Comparison of ENCODE assay signal across 24 cellular contexts in the genomic region with DNA sequence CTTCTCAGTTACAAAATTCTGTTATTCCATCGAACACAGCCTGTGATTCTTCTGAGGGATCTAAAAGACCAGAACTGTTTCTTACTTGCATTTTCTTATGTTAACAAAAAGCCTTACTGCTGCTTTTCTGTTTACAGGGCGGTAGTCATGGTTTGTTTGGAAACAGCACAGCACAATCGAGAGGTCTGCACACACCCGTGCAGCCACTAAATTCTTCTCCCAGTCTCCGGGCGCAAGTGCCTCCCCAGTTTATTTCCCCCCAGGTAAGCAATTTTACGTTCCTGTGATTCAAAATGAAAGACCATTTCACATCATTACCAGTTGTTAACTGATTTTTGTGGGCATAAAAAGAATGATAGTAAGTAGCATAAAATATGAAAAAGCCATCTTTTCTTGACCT.
DNase-seq lines count a peak whose midpoint lies in the region; ATAC-seq and TF ChIP-seq lines count a peak whose summit lies in the region.
"Had no signal": no experiment of that assay in that cellular context is flagged by ENCODE, and none has a peak within 500 bp of the region (broad histone marks: within the 10 kb centered on the region; RNA-seq: fewer than 3 reads in every experiment).

No MANE protein-coding gene starts in this region.

- ATAC-seq in gastrocnemius medialis, result no peak

- H3K4me3 Mint-ChIP-seq in activated CD4-positive, alpha-beta memory T cell treated with anti-CD3 and anti-CD28 coated beads for 36 hours, result peak overlapping the region; percentile 17
- H3K4me3 Mint-ChIP-seq: mesothelial cell of epicardium, naive B cell had no signal

- peak overlapping the region; percentile 78 for H3K27ac Mint-ChIP-seq in activated CD4-positive, alpha-beta memory T cell treated with anti-CD3 and anti-CD28 coated beads for 36 hours
- H3K27ac Mint-ChIP-seq: mesothelial cell of epicardium had no signal

- peak overlapping the region; percentile 19 for H3K27ac ChIP-seq in caudate nucleus (ENCODE audit: low read depth, low read length)
- peak overlapping the region; percentile 0 to 19 (median 12) for H3K27ac ChIP-seq in thyroid gland
- no peak overlapping the region for H3K27ac ChIP-seq in gastrocnemius medialis
- H3K27ac ChIP-seq: C4-2B, GM23248, KMS-11, suprapubic skin had no signal

- POLR2A ChIA-PET in activated CD4-positive, alpha-beta memory T cell treated with anti-CD3 and anti-CD28 coated beads for 36 hours (lab: Charles Lee), result interaction anchor here (1.0 to 1.4 kb wide), 4 partner anchors 9 to 108 kb away, joined by 3 to 5 read pairs (median 3); partner anchors contain the start of gene TNRC6B

- intact Hi-C loops in activated CD4-positive, alpha-beta memory T cell treated with anti-CD3 and anti-CD28 coated beads for 36 hours (cut with micrococcal nuclease), result loop anchor here (1.0 kb wide), 1 partner anchor 9 kb away; no protein-coding TSS in a partner anchor
- intact Hi-C loops in thyroid gland (cut with DNase I), result no loop called here
- intact Hi-C loops in gastrocnemius medialis (cut with DNase I; ENCODE audit: low total_unique reads), result no loop called here

- DNase-seq in stimulated activated CD4-positive, alpha-beta T cell treated with anti-CD3 and anti-CD28 coated beads, Interleukin-4, amount 100 ng/mL, for 24 hours, result peak; percentile 13
- no peak for DNase-seq in stimulated activated CD4-positive, alpha-beta T cell treated with anti-CD3 and anti-CD28 coated beads, Interleukin-4, amount 100 ng/mL, for 4 hours
- peak; percentile 65 for DNase-seq in activated CD4-positive, alpha-beta memory T cell treated with anti-CD3 and anti-CD28 coated beads for 36 hours
- DNase-seq in caudate nucleus (lab: John Stamatoyannopoulos, UW) (no peak), thyroid gland (no peak), gastrocnemius medialis (no peak), DMS153 (lab: John Stamatoyannopoulos, UW) (no peak)
- DNase-seq: activated CD4-positive, CD25-positive, alpha-beta regulatory T cell; activated CD8-positive, alpha-beta memory T cell treated with anti-CD3 and anti-CD28 coated beads for 24 hours; amniotic stem cell; effector CD8-positive, alpha-beta T cell; GM23248; head of caudate nucleus; kidney; MM.1S; naive B cell; NCI-H2081; NCI-H226; NCI-H69; small intestine had no signal

- H3K27me3 Mint-ChIP-seq in activated CD4-positive, alpha-beta memory T cell treated with anti-CD3 and anti-CD28 coated beads for 36 hours, result no peaks in the 10 kb centered on the region
- H3K27me3 Mint-ChIP-seq: naive B cell had no signal

- H3K9me3 ChIP-seq in thyroid gland, result no peaks in the 10 kb centered on the region
- H3K9me3 ChIP-seq in gastrocnemius medialis, result no peaks in the 10 kb centered on the region
- H3K9me3 ChIP-seq: suprapubic skin had no signal

- peaks cover 60% of the 10 kb centered on the region for H3K4me1 Mint-ChIP-seq in activated CD4-positive, alpha-beta memory T cell treated with anti-CD3 and anti-CD28 coated beads for 36 hours (ENCODE audit: low read depth)
- H3K4me1 Mint-ChIP-seq: mesothelial cell of epicardium had no signal

- H3K9me3 Mint-ChIP-seq in activated CD4-positive, alpha-beta memory T cell treated with anti-CD3 and anti-CD28 coated beads for 36 hours, result no peaks in the 10 kb centered on the region
- H3K9me3 Mint-ChIP-seq: mesothelial cell of epicardium, naive B cell had no signal

- H3K4me3 ChIP-seq in thyroid gland (replicated peaks in 1 of 3) (no peak overlapping the region), gastrocnemius medialis (no peak overlapping the region)
- H3K4me3 ChIP-seq: GM23248, suprapubic skin had no signal

- in situ Hi-C loops in gastrocnemius medialis (cut with MboI; ENCODE audit: low sequenced_read_pairs in 4 of 4), result loop anchor here in 1 of 4 donors (10.0 to 25.0 kb wide), 2 partner anchors 59 to 223 kb away; partner anchors contain the start of gene ADSL

- CTCF ChIA-PET in activated CD4-positive, alpha-beta memory T cell treated with anti-CD3 and anti-CD28 coated beads for 36 hours (lab: Charles Lee), result interaction anchor here (1.4 to 1.6 kb wide), 3 partner anchors 42 to 62 kb away, joined by 3 to 6 read pairs (median 4); no protein-coding TSS in a partner anchor

- WGBS in thyroid gland, 2 donors, result 90 to 91% methylated on average over 7 of the region's 7 CpGs

- TF ChIP-seq POLR2A in thyroid gland (IDR thresholded peaks at IDR 0.05) (no peak), gastrocnemius medialis (IDR thresholded peaks at IDR 0.05) (no peak)

- H3K36me3 ChIP-seq in thyroid gland, result peaks cover 19 to 25% of the 10 kb centered on the region in 2 donors
- H3K36me3 ChIP-seq in gastrocnemius medialis, result peaks cover 3 to 37% of the 10 kb centered on the region in 2 donors

- H3K4me1 ChIP-seq in thyroid gland (peaks cover 0 to 7% of the 10 kb centered on the region in 2 donors), gastrocnemius medialis (peaks cover 0 to 10% of the 10 kb centered on the region in 2 donors)

- no peak for TF ChIP-seq CTCF in thyroid gland (IDR thresholded peaks at IDR 0.05)
- no peak for TF ChIP-seq CTCF in gastrocnemius medialis (IDR thresholded peaks at IDR 0.05 in 4 of 5, conservative IDR thresholded peaks at IDR 0.05 in 1 of 5)

- H3K36me3 Mint-ChIP-seq in activated CD4-positive, alpha-beta memory T cell treated with anti-CD3 and anti-CD28 coated beads for 36 hours, result peaks cover 32% of the 10 kb centered on the region

- H3K27me3 ChIP-seq in thyroid gland (no peaks in the 10 kb centered on the region), gastrocnemius medialis (no peaks in the 10 kb centered on the region)
- H3K27me3 ChIP-seq: suprapubic skin had no signal

Comparison
In these comparisons a context has a peak if more than half of its experiments do, and no peak if none do; other contexts are left out.
1. DNase-seq: peak in stimulated activated CD4-positive, alpha-beta T cell treated with anti-CD3 and anti-CD28 coated beads, Interleukin-4, amount 100 ng/mL, for 24 hours (single experiment) and activated CD4-positive, alpha-beta memory T cell treated with anti-CD3 and anti-CD28 coated beads for 36 hours (single experiment); none in stimulated activated CD4-positive, alpha-beta T cell treated with anti-CD3 and anti-CD28 coated beads, Interleukin-4, amount 100 ng/mL, for 4 hours (0 of 2), caudate nucleus (0 of 61), thyroid gland (0 of 2), gastrocnemius medialis (0 of 2) and DMS153 (single experiment).
2. H3K27ac ChIP-seq: peak in caudate nucleus (single experiment) and thyroid gland (3 of 3); none in gastrocnemius medialis (0 of 4).